In genomic region chr2:207008105-207008990, GRCh38 we compare ENCODE assay signal across 10 cellular contexts.
DNase-seq lines count a peak whose midpoint lies in the region; ATAC-seq and TF ChIP-seq lines count a peak whose summit lies in the region.
"Had no signal": no experiment of that assay in that cellular context is flagged by ENCODE, and none has a peak within 500 bp of the region (broad histone marks: within the 10 kb centered on the region; RNA-seq: fewer than 3 reads in every experiment).

No MANE protein-coding gene starts in this region.

- TF ChIP-seq CTCF in brain microvascular endothelial cell (IDR thresholded peaks at IDR 0.05; ENCODE audit: low read depth, low read length, missing control alignments) (peak; percentile 30), adrenal gland (IDR thresholded peaks at IDR 0.05) (peak in 1 of 6 experiments; percentile 22)

- H3K4me1 Mint-ChIP-seq in natural killer cell treated with Interleukin-12 subunit alpha and Interleukin-12 subunit beta and Interleukin-15 and Interleukin-18, amount 100 ng/mL, for 72 hours (ENCODE audit: low read depth in 2 of 2): peaks cover 0 to under 1% of the 10 kb centered on the region in 2 donors

- H3K27me3 Mint-ChIP-seq in natural killer cell treated with Interleukin-12 subunit alpha and Interleukin-12 subunit beta and Interleukin-15 and Interleukin-18, amount 100 ng/mL, for 72 hours: peaks cover 2 to 3% of the 10 kb centered on the region in 2 donors

- H3K9me3 ChIP-seq in adrenal gland (replicated peaks in 1 of 3): no peaks in the 10 kb centered on the region

- no peak overlapping the region for H3K4me3 Mint-ChIP-seq in natural killer cell treated with Interleukin-12 subunit alpha and Interleukin-12 subunit beta and Interleukin-15 and Interleukin-18, amount 100 ng/mL, for 72 hours

- intact Hi-C loops in adrenal gland (cut with DNase I): no loop called here

- H3K27me3 ChIP-seq in brain microvascular endothelial cell (replicated peaks) (no peaks in the 10 kb centered on the region), adrenal gland (no peaks in the 10 kb centered on the region)

- H3K4me1 ChIP-seq in adrenal gland (replicated peaks in 1 of 2): no peaks in the 10 kb centered on the region

- in situ Hi-C loops in brain microvascular endothelial cell (cut with HindIII; ENCODE audit: low pct_ligation_motif_present, low sequenced_read_pairs): no loop called here

- H3K4me3 ChIP-seq in brain microvascular endothelial cell (ENCODE audit: low read depth, low read length) (no peak overlapping the region), adrenal gland (no peak overlapping the region)
- H3K4me3 ChIP-seq: PC-9 had no signal

- H3K27ac ChIP-seq in brain microvascular endothelial cell: no peak overlapping the region
- no peak overlapping the region for H3K27ac ChIP-seq in adrenal gland
- H3K27ac ChIP-seq: PC-9 had no signal

- no peaks in the 10 kb centered on the region for H3K36me3 Mint-ChIP-seq in natural killer cell treated with Interleukin-12 subunit alpha and Interleukin-12 subunit beta and Interleukin-15 and Interleukin-18, amount 100 ng/mL, for 72 hours

- H3K36me3 ChIP-seq in brain microvascular endothelial cell (replicated peaks) (no peaks in the 10 kb centered on the region), adrenal gland (replicated peaks in 1 of 2) (no peaks in the 10 kb centered on the region)

- no peak overlapping the region for H3K27ac Mint-ChIP-seq in natural killer cell treated with Interleukin-12 subunit alpha and Interleukin-12 subunit beta and Interleukin-15 and Interleukin-18, amount 100 ng/mL, for 72 hours

- peaks cover 3% of the 10 kb centered on the region for H3K9me3 Mint-ChIP-seq in natural killer cell treated with Interleukin-12 subunit alpha and Interleukin-12 subunit beta and Interleukin-15 and Interleukin-18, amount 100 ng/mL, for 72 hours

- no peak for TF ChIP-seq POLR2A in adrenal gland (IDR thresholded peaks at IDR 0.05)

- peak; percentile 8 for DNase-seq in DMS53 (lab: John Stamatoyannopoulos, UW)
- no peak for DNase-seq in DMS53 treated with DMSO at 0.1 percent for 48 hours (lab: John Stamatoyannopoulos, UW; ENCODE audit: unreplicated experiment)
- DNase-seq in brain microvascular endothelial cell: no peak
- peak; percentile 74 for DNase-seq in iPS-NIHi11 (ENCODE audit: low spot score)
- DNase-seq in adrenal gland: no peak
- DNase-seq in HuH-7 (ENCODE audit: low spot score): no peak
- no peak for DNase-seq in natural killer cell treated with Interleukin-12 subunit alpha and Interleukin-12 subunit beta and Interleukin-15 and Interleukin-18, amount 100 ng/mL, for 72 hours (ENCODE audit: low spot score)
- DNase-seq: Kasumi-1, PC-9 had no signal

- no peak for ATAC-seq in HG03039 (IDR thresholded peaks at IDR 0.05; ENCODE audit: unreplicated experiment)
- ATAC-seq in natural killer cell treated with Interleukin-12 subunit alpha and Interleukin-12 subunit beta and Interleukin-15 and Interleukin-18, amount 100 ng/mL, for 72 hours: no peak

- WGBS in adrenal gland, 4 donors: 40 to 62% (median 46%) methylated on average over 1 of the region's 1 CpG

Comparison
In these comparisons a context has a peak if more than half of its experiments do, and no peak if none do; other contexts are left out.
1. DNase-seq: peak in DMS53 (single experiment) and iPS-NIHi11 (single experiment); none in DMS53 treated with DMSO at 0.1 percent for 48 hours (single experiment), brain microvascular endothelial cell (single experiment), adrenal gland (0 of 7), HuH-7 (single experiment) and natural killer cell treated with Interleukin-12 subunit alpha and Interleukin-12 subunit beta and Interleukin-15 and Interleukin-18, amount 100 ng/mL, for 72 hours (single experiment).